In genomic region chrX:154374361-154375155, GRCh38 we compare ENCODE assay signal across 8 cellular contexts. TPM values are rescaled to one million over a fixed set of nuclear protein-coding genes. Genes with fewer than 3 reads are reported as not detected.
A peak's percentile ranks its signal among the peaks of the same experiment; 100 is the strongest.
DNase-seq lines count a peak whose midpoint lies in the region; ATAC-seq and TF ChIP-seq lines count a peak whose summit lies in the region.

FLNA (minus strand) TSS chrX:154374634; CDS start chrX:154371245, 3,389 bp downstream.

- no peaks in the 10 kb centered on the region for H3K36me3 Mint-ChIP-seq in activated naive CD8-positive, alpha-beta T cell

- H3K27me3 ChIP-seq in IMR-90 (ENCODE audit: control insufficient read depth, insufficient read depth, low read length) (no peaks in the 10 kb centered on the region), left ventricle myocardium inferior (ENCODE audit: low read depth) (no peaks in the 10 kb centered on the region)

- peak within 1 kb of the TSS; percentile 78 for H3K4me3 Mint-ChIP-seq in activated naive CD8-positive, alpha-beta T cell

- H4K20me1 ChIP-seq in IMR-90 (ENCODE audit: insufficient read depth, low read length), result peaks cover 17% of the 10 kb centered on the region

- H2BK20ac ChIP-seq in IMR-90 (ENCODE audit: low read depth, low read length), result peak within 1 kb of the TSS; percentile 25; the same call in 1 of the 2 replicates

- TF ChIP-seq POLR2A in IMR-90 (IDR thresholded peaks at IDR 0.05; ENCODE audit: low read depth, low read length), result no peak

- peak; percentile 0; the same call in 1 of the 2 replicates for ATAC-seq in IMR-90 (ENCODE audit: low read depth)
- no peak for ATAC-seq in GM21515 (IDR thresholded peaks at IDR 0.05; ENCODE audit: unreplicated experiment)
- ATAC-seq in GM18502 (IDR thresholded peaks at IDR 0.05; ENCODE audit: poor library complexity, unreplicated experiment), result no peak

- no peaks in the 10 kb centered on the region for H3K27me3 Mint-ChIP-seq in activated naive CD8-positive, alpha-beta T cell

- peak within 1 kb of the TSS; percentile 94 for H3K4me2 ChIP-seq in IMR-90 (ENCODE audit: low read depth, low read length)

- H3K9me1 ChIP-seq in IMR-90 (ENCODE audit: insufficient read depth, low read length), result 0 out of 2 replicates have a peak, but pooled peaks cover 5% of the 10 kb centered on the region

- peak within 1 kb of the TSS; percentile 98 for H2AK5ac ChIP-seq in IMR-90 (ENCODE audit: low read depth, low read length)

- POLR2A ChIA-PET in IMR-90 (lab: Charles Lee; ENCODE audit: unreplicated experiment), result interaction anchor here (1.6 to 2.6 kb wide), 2 partner anchors 23 to 171 kb away, joined by 5 to 8 read pairs; no protein-coding TSS in a partner anchor

- H3K9me3 ChIP-seq in IMR-90 (ENCODE audit: control insufficient read depth, insufficient read depth, low read length) (no peaks in the 10 kb centered on the region), left ventricle myocardium inferior (replicated peaks) (no peaks in the 10 kb centered on the region)

- peak within 1 kb of the TSS; percentile 91 for H4K91ac ChIP-seq in IMR-90 (ENCODE audit: insufficient read depth, low read depth, low read length)

- in situ Hi-C loops in IMR-90 (cut with MboI; ENCODE audit: low sequenced_read_pairs), result no loop called here

- H3K9me3 Mint-ChIP-seq in activated naive CD8-positive, alpha-beta T cell (ENCODE audit: low read depth), result no peaks in the 10 kb centered on the region

- H3K27ac Mint-ChIP-seq in activated naive CD8-positive, alpha-beta T cell, result no peak within 1 kb of the TSS

- BruUV-seq in IMR-90 (replicated peaks; lab: Mats Ljungman, UMichigan), result no TSS peak

- TF ChIP-seq CTCF in IMR-90 (conservative IDR thresholded peaks at IDR 0.05; ENCODE audit: low read depth, low read length), result 0 out of 2 replicates have a peak, but pooled peaks have one; percentile 14
- TF ChIP-seq CTCF in left ventricle myocardium inferior (IDR thresholded peaks at IDR 0.05; ENCODE audit: borderline replicate concordance), result peak; percentile 34

- peak within 1 kb of the TSS; percentile 73 for H4K5ac ChIP-seq in IMR-90 (ENCODE audit: low read depth, low read length)

- DNase-seq in DMS153 (lab: John Stamatoyannopoulos, UW) (peak; percentile 22), IMR-90 (no peak), left ventricle myocardium inferior (peak; percentile 48), pulmonary artery endothelial cell (ENCODE audit: low read depth, low spot score) (no peak), AG20443 (ENCODE audit: low spot score) (no peak)

- peak within 1 kb of the TSS; percentile 92 for H2BK5ac ChIP-seq in IMR-90 (ENCODE audit: low read depth, low read length, poor library complexity, severe bottlenecking)

- H3K27ac ChIP-seq in IMR-90 (ENCODE audit: insufficient read depth, low read length) (peak within 1 kb of the TSS; percentile 97), left ventricle myocardium inferior (replicated peaks) (peak within 1 kb of the TSS; percentile 95)

- peak within 1 kb of the TSS; percentile 99 for H3K4ac ChIP-seq in IMR-90 (ENCODE audit: low read depth, low read length)

- H2BK15ac ChIP-seq in IMR-90 (ENCODE audit: low read depth, low read length), result peak within 1 kb of the TSS; percentile 38; the same call in 1 of the 3 replicates

- peak within 1 kb of the TSS; percentile 45 to 92; a peak in 3 of 4 replicates for H4K8ac ChIP-seq in IMR-90 (ENCODE audit: low read depth in 2 of 2, low read length in 2 of 2)

- H3K79me1 ChIP-seq in IMR-90 (ENCODE audit: low read depth in 1 of 2, low read length in 2 of 2), result peaks cover 0 to 15% of the 10 kb centered on the region in 2 experiments; a peak in 2 of 4 replicates

- H3K56ac ChIP-seq in IMR-90 (ENCODE audit: extremely low read depth, insufficient read depth, low read length), result peak within 1 kb of the TSS; percentile 71

- 34% methylated on average over 43 of the region's 93 CpGs; no CpG with 5 or more reads in 1 of the 2 experiments for WGBS in IMR-90 (ENCODE audit: extremely low coverage in 2 of 2, insufficient read length in 1 of 2), 2 experiments

- peak within 1 kb of the TSS; percentile 90 for H3K4me3 ChIP-seq in IMR-90 (ENCODE audit: insufficient read depth, low read depth, low read length)
- H3K4me3 ChIP-seq in left ventricle myocardium inferior, result peak within 1 kb of the TSS; percentile 87

- peak within 1 kb of the TSS; percentile 96 for H3K23ac ChIP-seq in IMR-90 (ENCODE audit: low read depth, low read length)

- H3K4me1 Mint-ChIP-seq in activated naive CD8-positive, alpha-beta T cell (ENCODE audit: low read depth), result peaks cover 16% of the 10 kb centered on the region

- peak within 1 kb of the TSS; percentile 88 for H3K18ac ChIP-seq in IMR-90 (ENCODE audit: low read depth, low read length)

- dilution Hi-C loops in IMR-90 (cut with HindIII; ENCODE audit: low sequenced_read_pairs, unreplicated experiment), result no loop called here

- intact Hi-C loops in IMR-90 (cut with micrococcal nuclease) (loop anchor here (5.0 kb wide), 1 partner anchor 158 kb away; no protein-coding TSS in a partner anchor), left ventricle myocardium inferior (cut with micrococcal nuclease) (no loop called here)

- peak within 1 kb of the TSS; percentile 83 for H2AFZ ChIP-seq in IMR-90 (replicated peaks; ENCODE audit: low read length, poor library complexity)

- H2BK120ac ChIP-seq in IMR-90 (ENCODE audit: low read depth, low read length), result peak within 1 kb of the TSS; percentile 74

- H2AK9ac ChIP-seq in IMR-90 (replicated peaks; ENCODE audit: low read depth, low read length, poor library complexity), result peak within 1 kb of the TSS; percentile 98

- H3K4me1 ChIP-seq in IMR-90 (ENCODE audit: control insufficient read depth, insufficient read depth, low read length), result peaks cover 10% of the 10 kb centered on the region
- peaks cover 44% of the 10 kb centered on the region for H3K4me1 ChIP-seq in left ventricle myocardium inferior

- peak within 1 kb of the TSS; percentile 98 for H3K14ac ChIP-seq in IMR-90 (replicated peaks; ENCODE audit: low read depth, low read length)

- H3K9ac ChIP-seq in IMR-90 (ENCODE audit: low read depth, low read length), result peak within 1 kb of the TSS; percentile 98

- H3K36me3 ChIP-seq in IMR-90 (ENCODE audit: control insufficient read depth, insufficient read depth, low read length) (peaks cover 9% of the 10 kb centered on the region), left ventricle myocardium inferior (no peaks in the 10 kb centered on the region)

- CTCF ChIA-PET in IMR-90 (lab: Yijun Ruan, JAX), result interaction anchor here (1.3 kb wide), 1 partner anchor 10 kb away, joined by 4 read pairs; no protein-coding TSS in a partner anchor

- no peak for TF ChIP-seq RAD21 in IMR-90 (IDR thresholded peaks at IDR 0.05; ENCODE audit: low read length)

TF ChIP-seq in IMR-90, 13 proteins besides CTCF, POLR2A, EP300 and RAD21:
- TF ChIP-seq RFX5 (IDR thresholded peaks at IDR 0.05; ENCODE audit: low read depth, low read length), result no peak

RNA-seq across cellular contexts. Expression of gene FLNA, which starts in this region (rescaled TPM):
- total RNA-seq in IMR-90 (2012; rRNA removed), result 1,356 and 1,443 TPM in 2 replicates
- 1,357 and 1,435 TPM in 2 replicates for polyA plus RNA-seq in IMR-90 (2012; rRNA removed)
- polyA plus RNA-seq in IMR-90 (2012; cell fraction: cytosol; rRNA removed), result 639 and 1,121 TPM in 2 replicates
- 2,032 and 4,690 TPM in 2 replicates for polyA plus RNA-seq in IMR-90 (2012; cell fraction: nucleus; rRNA removed; ENCODE audit: low replicate concordance)
- 225 TPM for total RNA-seq in left ventricle myocardium inferior
- total RNA-seq in pulmonary artery endothelial cell, result 1,775 and 2,557 TPM in 2 replicates

Comparison
In these comparisons a context has a peak if more than half of its experiments do, and no peak if none do; other contexts are left out.
1. DNase-seq: peak in DMS153 (single experiment) and left ventricle myocardium inferior (single experiment); none in IMR-90 (single experiment), pulmonary artery endothelial cell (single experiment) and AG20443 (single experiment).